In genomic region chr18:75638223-75638596, GRCh38 we compare ENCODE assay signal across 1 cellular context.
TF ChIP-seq lines count a peak whose summit lies in the region.

No MANE protein-coding gene starts in this region.

TF ChIP-seq in SK-N-SH treated with all-trans-retinoic acid at 6 μM for 48 hours, 23 proteins besides CTCF, POLR2A, EP300 and RAD21 (continued from another document):
- no peak for TF ChIP-seq PATZ1 (CRISPR knock-in tag; IDR thresholded peaks at IDR 0.05; ENCODE audit: borderline replicate concordance)
- no peak for TF ChIP-seq CREB5 (CRISPR knock-in tag; IDR thresholded peaks at IDR 0.05; ENCODE audit: low read depth)
